In the genomic region with DNA sequence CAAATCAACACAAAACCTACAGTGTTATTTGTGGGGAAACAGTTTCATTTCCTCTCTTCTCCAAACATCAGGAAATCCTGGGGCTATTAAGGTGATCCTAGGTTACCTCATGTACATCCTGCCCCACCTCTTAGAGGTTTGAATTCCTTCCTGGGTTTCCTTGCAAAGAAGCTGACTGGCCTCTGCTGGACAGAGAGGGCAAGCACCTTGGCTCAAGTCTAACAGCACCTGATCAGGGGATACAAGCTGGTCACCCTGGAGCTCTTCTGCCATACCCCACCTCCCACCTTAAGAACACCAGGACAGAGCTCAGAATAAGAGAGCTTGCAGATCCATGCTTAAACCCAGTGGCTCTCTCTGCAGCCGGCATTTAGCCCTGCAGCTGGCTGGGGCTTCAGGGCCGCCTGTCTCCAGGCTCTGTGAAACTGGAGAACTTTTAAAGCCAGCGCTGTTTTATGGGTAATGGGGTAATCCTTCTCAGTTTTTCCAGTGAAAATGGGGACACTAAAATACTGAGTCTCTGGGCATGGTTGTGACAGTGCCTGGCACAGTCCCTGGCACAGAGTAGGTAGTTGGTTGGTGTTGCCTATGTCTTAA, we compare ENCODE assay signal across 8 cellular contexts.
DNase-seq lines count a peak whose midpoint lies in the region; ATAC-seq, FAIRE-seq and TF ChIP-seq lines count a peak whose summit lies in the region.

No MANE protein-coding gene starts in this region.

- H3K4me3 ChIP-seq in retinal pigment epithelial cell (ENCODE audit: low read length) = no peak overlapping the region

- peak; percentile 50 for TF ChIP-seq CTCF in retinal pigment epithelial cell (conservative IDR thresholded peaks at IDR 0.05; ENCODE audit: low read depth, low read length)

- FAIRE-seq in RCC 7860 (lab: Jason Lieb, UNC) = no peak

- no peak for ATAC-seq in HG03108 (IDR thresholded peaks at IDR 0.05; ENCODE audit: unreplicated experiment)

- DNase-seq in SHP77 (lab: John Stamatoyannopoulos, UW) (peak; percentile 29 to 45), SHP77 treated with DMSO at 0.1 percent for 48 hours (lab: John Stamatoyannopoulos, UW) (no peak), RCC 7860 (ENCODE audit: low spot score) (peak; percentile 7), glomerular endothelial cell (ENCODE audit: extremely low read depth, low read depth, low spot score) (peak; percentile 9), retinal pigment epithelial cell (ENCODE audit: low read depth) (no peak), mucosa of gallbladder (ENCODE audit: low spot score) (no peak), superior temporal gyrus (ENCODE audit: extremely low spot score) (no peak)

Comparison
In these comparisons a context has a peak if more than half of its experiments do, and no peak if none do; other contexts are left out.
1. DNase-seq: peak in SHP77 (2 of 2), RCC 7860 (single experiment) and glomerular endothelial cell (single experiment); none in SHP77 treated with DMSO at 0.1 percent for 48 hours (single experiment), retinal pigment epithelial cell (single experiment), mucosa of gallbladder (single experiment) and superior temporal gyrus (single experiment).